Comparison of ENCODE assay signal across 16 cellular contexts in genomic region chr2:217737127-217737526, GRCh38.
"Had no signal": no experiment of that assay in that cellular context is flagged by ENCODE, and none has a peak within 500 bp of the region (broad histone marks: within the 10 kb centered on the region; RNA-seq: fewer than 3 reads in every experiment).

No MANE protein-coding gene starts in this region.

- H3K27ac Mint-ChIP-seq: activated CD8-positive, alpha-beta memory T cell treated with anti-CD3 and anti-CD28 coated beads, Interleukin-2, amount 10 ng/mL, durations not matched to agents 7 days and 5 days; activated naive CD4-positive, alpha-beta T cell treated with anti-CD3 and anti-CD28 coated beads, Interleukin-2, amount 50 U/mL, for 24 hours; activated T-cell treated with anti-CD3 and anti-CD28 coated beads, Interleukin-2, amount 50 U/mL, for 24 hours; natural killer cell treated with Interleukin-12 subunit alpha and Interleukin-12 subunit beta and Interleukin-15 and Interleukin-18, amount 100 ng/mL, for 72 hours; T-helper 2 cell treated with Interferon-gamma antibody and Interleukin-4, amounts not matched to agents 5 μg/mL and 100 μg/mL, for 36 hours; type B pancreatic cell had no signal

- H3K4me3 Mint-ChIP-seq: activated CD8-positive, alpha-beta memory T cell treated with anti-CD3 and anti-CD28 coated beads, Interleukin-2, amount 10 ng/mL, durations not matched to agents 7 days and 5 days; activated naive CD4-positive, alpha-beta T cell treated with anti-CD3 and anti-CD28 coated beads, Interleukin-2, amount 50 U/mL, for 24 hours; activated T-cell treated with anti-CD3 and anti-CD28 coated beads, Interleukin-2, amount 50 U/mL, for 24 hours; natural killer cell treated with Interleukin-12 subunit alpha and Interleukin-12 subunit beta and Interleukin-15 and Interleukin-18, amount 100 ng/mL, for 72 hours; T-helper 2 cell treated with Interferon-gamma antibody and Interleukin-4, amounts not matched to agents 5 μg/mL and 100 μg/mL, for 36 hours; type B pancreatic cell had no signal

- ATAC-seq: activated CD8-positive, alpha-beta memory T cell treated with anti-CD3 and anti-CD28 coated beads, Interleukin-2, amount 10 ng/mL, durations not matched to agents 7 days and 5 days; natural killer cell treated with Interleukin-12 subunit alpha and Interleukin-12 subunit beta and Interleukin-15 and Interleukin-18, amount 100 ng/mL, for 72 hours had no signal

- H3K27me3 Mint-ChIP-seq: activated naive CD4-positive, alpha-beta T cell treated with anti-CD3 and anti-CD28 coated beads, Interleukin-2, amount 50 U/mL, for 24 hours; activated T-cell treated with anti-CD3 and anti-CD28 coated beads, Interleukin-2, amount 50 U/mL, for 24 hours had no signal

- H3K9me3 Mint-ChIP-seq: activated naive CD4-positive, alpha-beta T cell treated with anti-CD3 and anti-CD28 coated beads, Interleukin-2, amount 50 U/mL, for 24 hours; activated T-cell treated with anti-CD3 and anti-CD28 coated beads, Interleukin-2, amount 50 U/mL, for 24 hours; natural killer cell treated with Interleukin-12 subunit alpha and Interleukin-12 subunit beta and Interleukin-15 and Interleukin-18, amount 100 ng/mL, for 72 hours; T-helper 2 cell treated with Interferon-gamma antibody and Interleukin-4, amounts not matched to agents 5 μg/mL and 100 μg/mL, for 36 hours; type B pancreatic cell had no signal

- H3K27me3 ChIP-seq: hepatocyte had no signal

- H3K4me3 ChIP-seq: hepatocyte, lung, skin epidermis had no signal

- H3K27ac ChIP-seq: hepatocyte had no signal

- DNase-seq: activated CD4-positive, alpha-beta T cell treated with anti-CD3 and anti-CD28 coated beads, Interleukin-2, amount 50 U/mL, for 48 hours; activated CD4-positive, CD25-positive, alpha-beta regulatory T cell treated with anti-CD3 and anti-CD28 coated beads, Interleukin-2, amount 50 U/mL, for 72 hours; activated CD8-positive, alpha-beta memory T cell treated with anti-CD3 and anti-CD28 coated beads, Interleukin-2, amount 10 ng/mL, durations not matched to agents 7 days and 5 days; activated effector memory CD4-positive, alpha-beta T cell treated with Interleukin-2 at 50 U/mL for 16 hours; activated T-cell treated with anti-CD3 and anti-CD28 coated beads, Interleukin-2, amount 50 U/mL, for 24 hours; amygdala; dermis blood vessel endothelial cell; kidney glomerular epithelial cell; SW 1271 had no signal

- H3K4me2 ChIP-seq: hepatocyte had no signal
